ENCODE assay signal across 13 cellular contexts in genomic region chr4:90099795-90100194, GRCh38. TPM values are rescaled to one million over a fixed set of nuclear protein-coding genes. Genes with fewer than 3 reads are reported as not detected.
DNase-seq lines count a peak whose midpoint lies in the region; ATAC-seq and TF ChIP-seq lines count a peak whose summit lies in the region.
"Had no signal": no experiment of that assay in that cellular context is flagged by ENCODE, and none has a peak within 500 bp of the region (broad histone marks: within the 10 kb centered on the region; RNA-seq: fewer than 3 reads in every experiment).

No MANE protein-coding gene starts in this region.

- DNase-seq in A172 (ENCODE audit: low spot score): peak; percentile 87
- no peak for DNase-seq in activated B cell treated with CpG ODN at 0.5 μM for 24 hours
- no peak for DNase-seq in hepatocyte (ENCODE audit: low spot score)
- no peak for DNase-seq in left ventricle myocardium inferior
- DNase-seq in gastrocnemius medialis: no peak
- DNase-seq in NCI-H446 (lab: John Stamatoyannopoulos, UW): no peak
- DNase-seq: ACHN, NCI-H2107 had no signal

- H3K4me3 ChIP-seq in hepatocyte (no peak overlapping the region), left ventricle myocardium inferior (no peak overlapping the region), gastrocnemius medialis (no peak overlapping the region)
- H3K4me3 ChIP-seq: esophagus muscularis mucosa had no signal

- peaks cover 18% of the 10 kb centered on the region for H3K4me1 Mint-ChIP-seq in activated B cell treated with CpG ODN at 0.5 μM for 24 hours

- H3K27me3 Mint-ChIP-seq in activated B cell treated with CpG ODN at 0.5 μM for 24 hours: peaks cover 1% of the 10 kb centered on the region
- H3K27me3 Mint-ChIP-seq: activated naive CD8-positive, alpha-beta T cell had no signal

- no peaks in the 10 kb centered on the region for H3K36me3 Mint-ChIP-seq in activated B cell treated with CpG ODN at 0.5 μM for 24 hours (ENCODE audit: low read depth)
- H3K36me3 Mint-ChIP-seq: activated naive CD8-positive, alpha-beta T cell had no signal

- H3K9me3 ChIP-seq in hepatocyte (ENCODE audit: low read depth) (no peaks in the 10 kb centered on the region), left ventricle myocardium inferior (replicated peaks) (no peaks in the 10 kb centered on the region), gastrocnemius medialis (no peaks in the 10 kb centered on the region)
- H3K9me3 ChIP-seq: esophagus muscularis mucosa had no signal

- CTCF ChIA-PET in activated B cell treated with CpG ODN at 0.5 μM for 24 hours (lab: Charles Lee): no interaction called here

- H3K4me3 Mint-ChIP-seq in activated B cell treated with CpG ODN at 0.5 μM for 24 hours: no peak overlapping the region
- H3K4me3 Mint-ChIP-seq: activated naive CD8-positive, alpha-beta T cell had no signal

- H3K9me2 ChIP-seq in hepatocyte (replicated peaks; ENCODE audit: insufficient read depth): no peaks in the 10 kb centered on the region

- TF ChIP-seq POLR2A in gastrocnemius medialis (IDR thresholded peaks at IDR 0.05): no peak

- no peaks in the 10 kb centered on the region for H3K27me3 ChIP-seq in hepatocyte
- no peaks in the 10 kb centered on the region for H3K27me3 ChIP-seq in left ventricle myocardium inferior (ENCODE audit: low read depth)
- H3K27me3 ChIP-seq in gastrocnemius medialis: no peaks in the 10 kb centered on the region
- H3K27me3 ChIP-seq: esophagus muscularis mucosa had no signal

- peaks cover 4% of the 10 kb centered on the region for H3K9me3 Mint-ChIP-seq in activated B cell treated with CpG ODN at 0.5 μM for 24 hours

- H3K36me3 ChIP-seq in hepatocyte (replicated peaks; ENCODE audit: insufficient read depth, low read depth) (no peaks in the 10 kb centered on the region), left ventricle myocardium inferior (no peaks in the 10 kb centered on the region), gastrocnemius medialis (no peaks in the 10 kb centered on the region)
- H3K36me3 ChIP-seq: esophagus muscularis mucosa had no signal

- in situ Hi-C loops in gastrocnemius medialis (cut with MboI; ENCODE audit: low sequenced_read_pairs in 4 of 4): no loop called here

- no peak for TF ChIP-seq CTCF in activated B cell treated with CpG ODN at 0.5 μM for 24 hours (IDR thresholded peaks at IDR 0.05)
- no peak for TF ChIP-seq CTCF in hepatocyte (IDR thresholded peaks at IDR 0.05; ENCODE audit: poor library complexity)
- TF ChIP-seq CTCF in left ventricle myocardium inferior (IDR thresholded peaks at IDR 0.05; ENCODE audit: borderline replicate concordance): no peak
- TF ChIP-seq CTCF in gastrocnemius medialis (IDR thresholded peaks at IDR 0.05 in 4 of 5, conservative IDR thresholded peaks at IDR 0.05 in 1 of 5): no peak

- WGBS in hepatocyte (ENCODE audit: low lambda C conversion rate, missing lambda C conversion rate): 90% methylated on average over 3 of the region's 3 CpGs

- H3K4me1 ChIP-seq in hepatocyte (ENCODE audit: insufficient read depth) (no peaks in the 10 kb centered on the region), left ventricle myocardium inferior (no peaks in the 10 kb centered on the region), gastrocnemius medialis (no peaks in the 10 kb centered on the region)
- H3K4me1 ChIP-seq: esophagus muscularis mucosa had no signal

- intact Hi-C loops in activated B cell treated with CpG ODN at 0.5 μM for 24 hours (cut with micrococcal nuclease): loop anchor here (1.0 to 2.0 kb wide), 2 partner anchors 27 to 28 kb away; partner anchors contain the start of gene CCSER1
- intact Hi-C loops in left ventricle myocardium inferior (cut with micrococcal nuclease): no loop called here
- intact Hi-C loops in gastrocnemius medialis (cut with DNase I; ENCODE audit: low total_unique reads): no loop called here

- peak overlapping the region; percentile 79 for H3K27ac Mint-ChIP-seq in activated B cell treated with CpG ODN at 0.5 μM for 24 hours
- H3K27ac Mint-ChIP-seq: activated naive CD8-positive, alpha-beta T cell had no signal

- no peak overlapping the region for H3K4me2 ChIP-seq in hepatocyte

- ATAC-seq in GM21381 (IDR thresholded peaks at IDR 0.05; ENCODE audit: unreplicated experiment) (peak; percentile 49), HG03520 (IDR thresholded peaks at IDR 0.05; ENCODE audit: unreplicated experiment) (peak; percentile 76), activated B cell treated with CpG ODN at 0.5 μM for 24 hours (ENCODE audit: low read depth) (peak; percentile 97), gastrocnemius medialis (no peak)

- POLR2A ChIA-PET in activated B cell treated with CpG ODN at 0.5 μM for 24 hours (lab: Charles Lee): interaction anchor here (1.5 to 1.7 kb wide), 2 partner anchors 27 to 29 kb away, joined by 6 to 11 read pairs; partner anchors contain the start of gene CCSER1

- no peaks in the 10 kb centered on the region for H4K20me1 ChIP-seq in hepatocyte (ENCODE audit: insufficient read depth, poor library complexity, severe bottlenecking)

- no peaks in the 10 kb centered on the region for H3K79me2 ChIP-seq in hepatocyte

- no peak overlapping the region for H2AFZ ChIP-seq in hepatocyte

- H3K27ac ChIP-seq in hepatocyte: no peak overlapping the region
- H3K27ac ChIP-seq in left ventricle myocardium inferior (replicated peaks): no peak overlapping the region
- no peak overlapping the region for H3K27ac ChIP-seq in gastrocnemius medialis
- H3K27ac ChIP-seq: esophagus muscularis mucosa had no signal

RNA-seq across cellular contexts. Expression of gene CCSER1, which starts 27.4 kb away (rescaled TPM):
- not detected in 2 replicates for total RNA-seq in A172 (2014; rRNA removed; shearing (Covaris generic))
- total RNA-seq in activated B cell treated with CpG ODN at 0.5 μM for 24 hours (14.4 and 20.1 TPM in 2 replicates), hepatocyte (21.8 and 23.4 TPM in 2 replicates), left ventricle myocardium inferior (13.2 TPM), gastrocnemius medialis (under 1 TPM; 0.39 to 0.83 (median 0.63) TPM)
- polyA plus RNA-seq in hepatocyte: 4.7 and 5.2 TPM in 2 replicates
- total RNA-seq: T-helper 2 cell treated with Interferon-gamma antibody and Interleukin-4, amounts not matched to agents 100 ng/mL and 5 ng/mL, for 36 hours had no signal

Comparison
In these comparisons a context has a peak if more than half of its experiments do, and no peak if none do; other contexts are left out.
1. ATAC-seq: peak in GM21381 (single experiment), HG03520 (single experiment) and activated B cell treated with CpG ODN at 0.5 μM for 24 hours (single experiment); none in gastrocnemius medialis (0 of 2).